In the genomic region with DNA sequence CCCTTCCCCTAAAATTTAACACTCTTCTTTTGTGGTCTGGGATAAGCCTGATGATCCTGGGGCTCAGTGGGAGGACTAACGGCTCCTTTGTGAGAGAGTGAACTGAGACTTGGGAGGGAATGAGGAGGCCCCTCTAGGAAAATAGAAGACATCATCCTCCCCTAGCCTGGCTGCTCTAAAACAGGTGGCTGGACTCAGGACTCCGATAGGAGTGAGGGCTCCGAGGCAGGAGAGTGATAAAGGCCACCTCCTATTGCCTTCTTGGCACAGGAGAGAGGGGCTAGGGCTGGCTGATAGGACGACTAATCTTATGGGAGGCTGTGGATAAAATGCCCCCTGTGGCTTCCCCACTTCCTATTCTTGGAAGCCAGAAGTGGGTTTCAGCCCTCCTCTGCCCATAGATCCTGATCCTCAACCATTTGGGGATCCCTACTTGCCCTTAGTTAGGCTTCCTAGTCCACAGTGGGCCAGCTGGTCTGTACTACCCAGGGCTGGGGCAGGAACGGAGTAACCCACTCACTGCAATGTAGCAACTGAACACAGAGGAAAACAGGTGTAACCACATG, we compare ENCODE assay signal across 9 cellular contexts. TPM values are rescaled to one million over a fixed set of nuclear protein-coding genes. Genes with fewer than 3 reads are reported as not detected.
DNase-seq lines count a peak whose midpoint lies in the region; ATAC-seq and TF ChIP-seq lines count a peak whose summit lies in the region.
"Had no signal": no experiment of that assay in that cellular context is flagged by ENCODE, and none has a peak within 500 bp of the region (broad histone marks: within the 10 kb centered on the region; RNA-seq: fewer than 3 reads in every experiment).

No MANE protein-coding gene starts in this region.

- no peak for DNase-seq in Jurkat, Clone E6-1 (ENCODE audit: low read depth, low spot score)
- no peak for DNase-seq in activated naive CD8-positive, alpha-beta T cell treated with anti-CD3 and anti-CD28 coated beads, Interleukin-2, amount 50 U/mL, for 24 hours
- DNase-seq in naive B cell, result no peak
- DNase-seq in retina, result no peak
- DNase-seq in HuH-7.5 (ENCODE audit: low spot score), result no peak
- DNase-seq: NCI-H1436 treated with DMSO at 0.1 percent for 48 hours had no signal

- peak overlapping the region; percentile 84 for H3K27ac ChIP-seq in C4-2B

- peaks cover 39% of the 10 kb centered on the region for H3K4me1 Mint-ChIP-seq in activated naive CD8-positive, alpha-beta T cell treated with anti-CD3 and anti-CD28 coated beads, Interleukin-2, amount 50 U/mL, for 24 hours
- H3K4me1 Mint-ChIP-seq in naive B cell, result peaks cover 14 to 20% (median 18%) of the 10 kb centered on the region in 3 donors

- peak overlapping the region; percentile 69 for H3K4me3 ChIP-seq in Jurkat, Clone E6-1 (ENCODE audit: low read length)

- no peaks in the 10 kb centered on the region for H3K27me3 Mint-ChIP-seq in activated naive CD8-positive, alpha-beta T cell treated with anti-CD3 and anti-CD28 coated beads, Interleukin-2, amount 50 U/mL, for 24 hours
- H3K27me3 Mint-ChIP-seq in naive B cell, result peaks cover 5 to 40% (median 13%) of the 10 kb centered on the region in 3 donors

- peak overlapping the region; percentile 75 for H3K4me3 Mint-ChIP-seq in activated naive CD8-positive, alpha-beta T cell treated with anti-CD3 and anti-CD28 coated beads, Interleukin-2, amount 50 U/mL, for 24 hours
- peak overlapping the region in 6 of 8 donors; percentile 51 to 82 (median 74) for H3K4me3 Mint-ChIP-seq in naive B cell

- no peaks in the 10 kb centered on the region for H3K36me3 Mint-ChIP-seq in activated naive CD8-positive, alpha-beta T cell treated with anti-CD3 and anti-CD28 coated beads, Interleukin-2, amount 50 U/mL, for 24 hours (ENCODE audit: low read depth)
- no peaks in the 10 kb centered on the region for H3K36me3 Mint-ChIP-seq in naive B cell

- no peak for ATAC-seq in activated naive CD8-positive, alpha-beta T cell treated with anti-CD3 and anti-CD28 coated beads, Interleukin-2, amount 50 U/mL, for 24 hours
- ATAC-seq in naive B cell (ENCODE audit: low read depth in 2 of 2) (peak; percentile 22 to 37), HG02642 (IDR thresholded peaks at IDR 0.05; ENCODE audit: poor library complexity, unreplicated experiment) (no peak), HG02970 (IDR thresholded peaks at IDR 0.05; ENCODE audit: low FRiP score, unreplicated experiment) (no peak)

- no peak for TF ChIP-seq CTCF in C4-2B (conservative IDR thresholded peaks at IDR 0.05)

- H3K9me3 Mint-ChIP-seq in activated naive CD8-positive, alpha-beta T cell treated with anti-CD3 and anti-CD28 coated beads, Interleukin-2, amount 50 U/mL, for 24 hours, result no peaks in the 10 kb centered on the region
- H3K9me3 Mint-ChIP-seq in naive B cell, result no peaks in the 10 kb centered on the region

- H3K27ac Mint-ChIP-seq in activated naive CD8-positive, alpha-beta T cell treated with anti-CD3 and anti-CD28 coated beads, Interleukin-2, amount 50 U/mL, for 24 hours, result peak overlapping the region; percentile 94
- peak overlapping the region in 1 of 6 donors; percentile 8 for H3K27ac Mint-ChIP-seq in naive B cell

RNA-seq across cellular contexts. Expression of a gene that starts 1.4 kb away (rescaled TPM):
- polyA plus RNA-seq in Jurkat, Clone E6-1 (2012; ENCODE audit: insufficient read depth, insufficient read length), result 29.0 TPM
- 1 to 10 TPM in 3 of 6 donors, under 1 TPM in 3; 0.18 to 1.9 (median 0.94) TPM for polyA plus RNA-seq in naive B cell (ENCODE audit: low read depth in 6 of 6)

RNA-seq across cellular contexts. Expression of a gene that starts 27.7 kb away (rescaled TPM):
- 36.9 TPM for polyA plus RNA-seq in Jurkat, Clone E6-1 (2012; ENCODE audit: insufficient read depth, insufficient read length)
- polyA plus RNA-seq in naive B cell (ENCODE audit: low read depth in 6 of 6), result 10 to 100 TPM in 5 of 6 donors, 1 to 10 TPM in 1; 5.7 to 23.9 (median 11.4) TPM

RNA-seq across cellular contexts. Expression of a gene that starts 43.7 kb away (rescaled TPM):
- not detected for polyA plus RNA-seq in Jurkat, Clone E6-1 (2012; ENCODE audit: insufficient read depth, insufficient read length)
- not detected for polyA plus RNA-seq in naive B cell (ENCODE audit: low read depth in 6 of 6)

Comparison
In these comparisons a context has a peak if more than half of its experiments do, and no peak if none do; other contexts are left out.
1. ATAC-seq: peak in naive B cell (2 of 2); none in activated naive CD8-positive, alpha-beta T cell treated with anti-CD3 and anti-CD28 coated beads, Interleukin-2, amount 50 U/mL, for 24 hours (single experiment), HG02642 (single experiment) and HG02970 (single experiment).